Comparison of ENCODE assay signal across 8 cellular contexts in the genomic region with DNA sequence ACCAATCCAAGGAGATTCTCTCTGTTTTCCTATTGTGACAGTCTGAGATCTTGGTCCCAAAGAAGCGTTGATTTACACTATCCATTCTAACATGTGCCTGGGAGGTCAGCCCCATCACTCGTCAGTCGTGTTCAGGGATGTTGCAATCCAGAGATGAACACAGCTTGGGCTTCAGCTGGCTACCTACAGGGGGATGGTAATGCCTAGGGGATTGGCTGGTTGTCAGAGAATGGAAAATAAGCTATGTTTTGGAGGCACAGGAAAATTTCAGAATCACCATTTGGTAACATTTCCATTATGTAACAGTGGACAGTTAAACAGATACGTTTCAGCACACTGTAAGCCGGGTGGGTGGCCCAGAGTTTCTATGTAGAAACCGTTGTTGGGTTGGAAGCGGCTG.
"Had no signal": no experiment of that assay in that cellular context is flagged by ENCODE, and none has a peak within 500 bp of the region (broad histone marks: within the 10 kb centered on the region; RNA-seq: fewer than 3 reads in every experiment).

No MANE protein-coding gene starts in this region.

- H3K4me1 ChIP-seq: ascending aorta, Peyer's patch had no signal

- H3K4me3 ChIP-seq: ascending aorta, cardiac muscle cell, K562, Peyer's patch, SJCRH30, SK-N-MC had no signal

- H3K27ac ChIP-seq: ascending aorta, cardiac muscle cell, Peyer's patch, RWPE1, SJCRH30, SK-N-MC had no signal

- H3K9me3 ChIP-seq: ascending aorta, Peyer's patch, SJCRH30 had no signal

- DNase-seq: activated gamma-delta T cell had no signal

- H3K27me3 ChIP-seq: ascending aorta, Peyer's patch, SJCRH30 had no signal

- H3K36me3 ChIP-seq: ascending aorta, cardiac muscle cell, Peyer's patch, SJCRH30 had no signal
